ENCODE assay signal across 10 cellular contexts in genomic region chr13:112712451-112712881, GRCh38. TPM values are rescaled to one million over a fixed set of nuclear protein-coding genes. Genes with fewer than 3 reads are reported as not detected.
DNase-seq lines count a peak whose midpoint lies in the region; ATAC-seq and TF ChIP-seq lines count a peak whose summit lies in the region.
"Had no signal": no experiment of that assay in that cellular context is flagged by ENCODE, and none has a peak within 500 bp of the region (broad histone marks: within the 10 kb centered on the region; RNA-seq: fewer than 3 reads in every experiment).

No MANE protein-coding gene starts in this region.

- H3K79me2 ChIP-seq in trophoblast cell (ENCODE audit: control insufficient read depth, insufficient read depth, low read length, poor library complexity) = peaks cover 22% of the 10 kb centered on the region

- H3K27me3 Mint-ChIP-seq in natural killer cell treated with Interleukin-12 subunit alpha and Interleukin-12 subunit beta and Interleukin-15 and Interleukin-18, amount 100 ng/mL, for 72 hours = no peaks in the 10 kb centered on the region
- H3K27me3 Mint-ChIP-seq in natural killer cell (ENCODE audit: low read depth in 2 of 2) = no peaks in the 10 kb centered on the region
- no peaks in the 10 kb centered on the region for H3K27me3 Mint-ChIP-seq in activated T-helper 2 cell treated with anti-CD3 and anti-CD28 coated beads, Interferon-gamma antibody, Interleukin-2, Interleukin-4, amounts not matched to agents 10 μg/mL and 5 μg/mL and 100 μg/mL, durations not matched to agents 14 hours and 24 hours and 36 hours (ENCODE audit: low read depth)

- no peak overlapping the region for H3K9ac ChIP-seq in trophoblast cell (ENCODE audit: low read length)

- no CpG with 5 or more reads among the region's 13 CpGs for WGBS in trophoblast cell (ENCODE audit: extremely low coverage, insufficient coverage, insufficient read length)
- WGBS in aorta, 2 donors = 97 to 99% methylated on average over 13 of the region's 13 CpGs

- H4K91ac ChIP-seq in trophoblast cell (ENCODE audit: low read depth, low read length) = peak overlapping the region; percentile 87

- peak overlapping the region; percentile 89 to 93 for H3K27ac ChIP-seq in right atrium auricular region
- H3K27ac ChIP-seq in trophoblast cell (ENCODE audit: low read depth, low read length) = peak overlapping the region; percentile 92
- H3K27ac ChIP-seq in aorta (ENCODE audit: low read depth in 1 of 2, low read length in 2 of 2) = peak overlapping the region in 1 of 2 donors; percentile 22

- H4K8ac ChIP-seq in trophoblast cell (ENCODE audit: low read depth, low read length) = peak overlapping the region; percentile 3

- H3K18ac ChIP-seq in trophoblast cell (ENCODE audit: low read length) = peak overlapping the region; percentile 13

- no peak for ATAC-seq in natural killer cell treated with Interleukin-12 subunit alpha and Interleukin-12 subunit beta and Interleukin-15 and Interleukin-18, amount 100 ng/mL, for 72 hours
- ATAC-seq in natural killer cell (no peak), aorta (ENCODE audit: low FRiP score) (peak; percentile 10), GM21360 (IDR thresholded peaks at IDR 0.05; ENCODE audit: unreplicated experiment) (no peak), esophagus mucosa (no peak)

- H3K4me1 Mint-ChIP-seq in natural killer cell treated with Interleukin-12 subunit alpha and Interleukin-12 subunit beta and Interleukin-15 and Interleukin-18, amount 100 ng/mL, for 72 hours (ENCODE audit: low read depth in 2 of 2) = peaks cover 0 to 29% of the 10 kb centered on the region in 2 donors
- peaks cover 18 to 46% of the 10 kb centered on the region in 2 donors for H3K4me1 Mint-ChIP-seq in natural killer cell
- peaks cover 3% of the 10 kb centered on the region for H3K4me1 Mint-ChIP-seq in activated T-helper 2 cell treated with anti-CD3 and anti-CD28 coated beads, Interferon-gamma antibody, Interleukin-2, Interleukin-4, amounts not matched to agents 10 μg/mL and 5 μg/mL and 100 μg/mL, durations not matched to agents 14 hours and 24 hours and 36 hours (ENCODE audit: low read depth)

- TF ChIP-seq CTCF in natural killer cell (IDR thresholded peaks at IDR 0.05) (no peak), right atrium auricular region (IDR thresholded peaks at IDR 0.05) (no peak)

- H3K27ac Mint-ChIP-seq in natural killer cell treated with Interleukin-12 subunit alpha and Interleukin-12 subunit beta and Interleukin-15 and Interleukin-18, amount 100 ng/mL, for 72 hours = no peak overlapping the region
- no peak overlapping the region for H3K27ac Mint-ChIP-seq in natural killer cell
- no peak overlapping the region for H3K27ac Mint-ChIP-seq in activated T-helper 2 cell treated with anti-CD3 and anti-CD28 coated beads, Interferon-gamma antibody, Interleukin-2, Interleukin-4, amounts not matched to agents 10 μg/mL and 5 μg/mL and 100 μg/mL, durations not matched to agents 14 hours and 24 hours and 36 hours

- H2AFZ ChIP-seq in trophoblast cell (ENCODE audit: insufficient read depth, low read length, poor library complexity) = peak overlapping the region; percentile 48

- H3K4me3 ChIP-seq in right atrium auricular region (no peak overlapping the region), trophoblast cell (ENCODE audit: low read depth, low read length) (no peak overlapping the region), aorta (ENCODE audit: low read length in 2 of 2) (no peak overlapping the region)

- peaks cover 22% of the 10 kb centered on the region for H3K79me1 ChIP-seq in trophoblast cell (ENCODE audit: low read length)

- H3K23ac ChIP-seq in trophoblast cell (ENCODE audit: low read length) = no peak overlapping the region

- peak overlapping the region; percentile 31 for H2AK5ac ChIP-seq in trophoblast cell (ENCODE audit: low read length)

- no peaks in the 10 kb centered on the region for H3K36me3 Mint-ChIP-seq in natural killer cell treated with Interleukin-12 subunit alpha and Interleukin-12 subunit beta and Interleukin-15 and Interleukin-18, amount 100 ng/mL, for 72 hours
- no peaks in the 10 kb centered on the region for H3K36me3 Mint-ChIP-seq in natural killer cell
- H3K36me3 Mint-ChIP-seq in activated T-helper 2 cell treated with anti-CD3 and anti-CD28 coated beads, Interferon-gamma antibody, Interleukin-2, Interleukin-4, amounts not matched to agents 10 μg/mL and 5 μg/mL and 100 μg/mL, durations not matched to agents 14 hours and 24 hours and 36 hours (ENCODE audit: low read depth) = no peaks in the 10 kb centered on the region

- H3K36me3 ChIP-seq in right atrium auricular region (no peaks in the 10 kb centered on the region), trophoblast cell (ENCODE audit: control insufficient read depth in 1 of 2, insufficient read depth in 2 of 2, low read length in 2 of 2) (peaks cover 0 to 2% of the 10 kb centered on the region in 2 experiments), aorta (ENCODE audit: control insufficient read depth in 1 of 2, insufficient read depth in 2 of 2, low read length in 1 of 2) (no peaks in the 10 kb centered on the region)

- DNase-seq in natural killer cell treated with Interleukin-12 subunit alpha and Interleukin-12 subunit beta and Interleukin-15 and Interleukin-18, amount 100 ng/mL, for 72 hours (ENCODE audit: low spot score) = peak; percentile 41
- no peak for DNase-seq in natural killer cell
- no peak for DNase-seq in right atrium auricular region (ENCODE audit: low spot score)
- DNase-seq in trophoblast cell = no peak
- DNase-seq in aorta = peak in 1 of 2 donors; percentile 70
- no peak for DNase-seq in activated T-helper 2 cell treated with anti-CD3 and anti-CD28 coated beads, Interferon-gamma antibody, Interleukin-2, Interleukin-4, amounts not matched to agents 10 μg/mL and 5 μg/mL and 100 μg/mL, durations not matched to agents 14 hours and 24 hours and 36 hours (ENCODE audit: low spot score)
- DNase-seq: activated T-cell treated with anti-CD3 and anti-CD28 coated beads for 4 hours, cortex of kidney had no signal

- intact Hi-C loops in natural killer cell (cut with micrococcal nuclease) = no loop called here
- intact Hi-C loops in aorta (cut with DNase I) = no loop called here
- intact Hi-C loops in activated T-helper 2 cell treated with anti-CD3 and anti-CD28 coated beads, Interferon-gamma antibody, Interleukin-2, Interleukin-4, amounts not matched to agents 10 μg/mL and 5 μg/mL and 100 μg/mL, durations not matched to agents 14 hours and 24 hours and 36 hours (cut with micrococcal nuclease) = no loop called here

- peak overlapping the region; percentile 58 for H2BK5ac ChIP-seq in trophoblast cell (ENCODE audit: low read depth, low read length, poor library complexity)

- no peaks in the 10 kb centered on the region for H3K9me3 Mint-ChIP-seq in natural killer cell treated with Interleukin-12 subunit alpha and Interleukin-12 subunit beta and Interleukin-15 and Interleukin-18, amount 100 ng/mL, for 72 hours
- no peaks in the 10 kb centered on the region for H3K9me3 Mint-ChIP-seq in natural killer cell
- no peaks in the 10 kb centered on the region for H3K9me3 Mint-ChIP-seq in activated T-helper 2 cell treated with anti-CD3 and anti-CD28 coated beads, Interferon-gamma antibody, Interleukin-2, Interleukin-4, amounts not matched to agents 10 μg/mL and 5 μg/mL and 100 μg/mL, durations not matched to agents 14 hours and 24 hours and 36 hours

- H2BK12ac ChIP-seq in trophoblast cell (ENCODE audit: low read length) = peak overlapping the region; percentile 25

- H4K12ac ChIP-seq in trophoblast cell (ENCODE audit: low read depth, low read length) = no peak overlapping the region

- H3K27me3 ChIP-seq in right atrium auricular region = no peaks in the 10 kb centered on the region
- H3K27me3 ChIP-seq in trophoblast cell (ENCODE audit: insufficient read depth, low read length) = no peaks in the 10 kb centered on the region
- H3K27me3 ChIP-seq in aorta (ENCODE audit: control insufficient read depth in 1 of 2, insufficient read depth in 2 of 2, low read length in 1 of 2) = no peaks in the 10 kb centered on the region

- H3K4me3 Mint-ChIP-seq in natural killer cell treated with Interleukin-12 subunit alpha and Interleukin-12 subunit beta and Interleukin-15 and Interleukin-18, amount 100 ng/mL, for 72 hours = no peak overlapping the region
- H3K4me3 Mint-ChIP-seq in natural killer cell = no peak overlapping the region
- H3K4me3 Mint-ChIP-seq in activated T-helper 2 cell treated with anti-CD3 and anti-CD28 coated beads, Interferon-gamma antibody, Interleukin-2, Interleukin-4, amounts not matched to agents 10 μg/mL and 5 μg/mL and 100 μg/mL, durations not matched to agents 14 hours and 24 hours and 36 hours (ENCODE audit: low read depth) = no peak overlapping the region

- peak overlapping the region; percentile 77 for H3K14ac ChIP-seq in trophoblast cell (ENCODE audit: low read length)

- H3K4me1 ChIP-seq in right atrium auricular region = peaks cover 0 to 45% of the 10 kb centered on the region in 2 donors
- H3K4me1 ChIP-seq in trophoblast cell (ENCODE audit: control insufficient read depth in 1 of 2, insufficient read depth in 2 of 2, low read length in 2 of 2) = peaks cover 29 to 43% of the 10 kb centered on the region in 2 experiments
- H3K4me1 ChIP-seq in aorta (ENCODE audit: control insufficient read depth in 1 of 2, insufficient read depth in 2 of 2, low read length in 2 of 2) = no peaks in the 10 kb centered on the region

- H3K4me2 ChIP-seq in trophoblast cell (ENCODE audit: low read length) = peak overlapping the region; percentile 53

- H2BK120ac ChIP-seq in trophoblast cell (ENCODE audit: insufficient read depth, low read length, poor library complexity) = peak overlapping the region; percentile 81

- H3K9me3 ChIP-seq in right atrium auricular region = no peaks in the 10 kb centered on the region
- peaks cover 3% of the 10 kb centered on the region for H3K9me3 ChIP-seq in trophoblast cell (ENCODE audit: insufficient read depth, low read depth, low read length)
- H3K9me3 ChIP-seq in aorta (ENCODE audit: control insufficient read depth, low read length) = no peaks in the 10 kb centered on the region

- peak overlapping the region; percentile 48 for H3K4ac ChIP-seq in trophoblast cell (ENCODE audit: low read depth, low read length)

RNA-seq across cellular contexts. Expression of gene ATP11A, which starts 22.6 kb away (rescaled TPM):
- total RNA-seq in natural killer cell treated with Interleukin-12 subunit alpha and Interleukin-12 subunit beta and Interleukin-15 and Interleukin-18, amount 100 ng/mL, for 72 hours = 10 to 100 TPM; 89.0 to 91.2 TPM
- total RNA-seq in natural killer cell = 10 to 100 TPM; 47.1 to 68.6 (median 50.7) TPM
- 10 to 100 TPM; 31.8 to 48.6 TPM for total RNA-seq in right atrium auricular region
- polyA plus RNA-seq in trophoblast cell (2013) = 28.9 and 29.2 TPM in 2 replicates
- total RNA-seq in aorta = 10 to 100 TPM; 45.7 to 68.1 TPM
- 10 to 100 TPM in 1 of 2 donors, 1 to 10 TPM in 1; 3.1 to 11.4 TPM for polyA plus RNA-seq in aorta
- total RNA-seq in esophagus mucosa = 16.7 TPM
- total RNA-seq in activated T-helper 2 cell treated with anti-CD3 and anti-CD28 coated beads, Interferon-gamma antibody, Interleukin-2, Interleukin-4, amounts not matched to agents 10 μg/mL and 5 μg/mL and 100 μg/mL, durations not matched to agents 14 hours and 24 hours and 36 hours = 72.0 and 75.2 TPM in 2 replicates
